11 cellular contexts compared by ENCODE assay signal in the genomic region with DNA sequence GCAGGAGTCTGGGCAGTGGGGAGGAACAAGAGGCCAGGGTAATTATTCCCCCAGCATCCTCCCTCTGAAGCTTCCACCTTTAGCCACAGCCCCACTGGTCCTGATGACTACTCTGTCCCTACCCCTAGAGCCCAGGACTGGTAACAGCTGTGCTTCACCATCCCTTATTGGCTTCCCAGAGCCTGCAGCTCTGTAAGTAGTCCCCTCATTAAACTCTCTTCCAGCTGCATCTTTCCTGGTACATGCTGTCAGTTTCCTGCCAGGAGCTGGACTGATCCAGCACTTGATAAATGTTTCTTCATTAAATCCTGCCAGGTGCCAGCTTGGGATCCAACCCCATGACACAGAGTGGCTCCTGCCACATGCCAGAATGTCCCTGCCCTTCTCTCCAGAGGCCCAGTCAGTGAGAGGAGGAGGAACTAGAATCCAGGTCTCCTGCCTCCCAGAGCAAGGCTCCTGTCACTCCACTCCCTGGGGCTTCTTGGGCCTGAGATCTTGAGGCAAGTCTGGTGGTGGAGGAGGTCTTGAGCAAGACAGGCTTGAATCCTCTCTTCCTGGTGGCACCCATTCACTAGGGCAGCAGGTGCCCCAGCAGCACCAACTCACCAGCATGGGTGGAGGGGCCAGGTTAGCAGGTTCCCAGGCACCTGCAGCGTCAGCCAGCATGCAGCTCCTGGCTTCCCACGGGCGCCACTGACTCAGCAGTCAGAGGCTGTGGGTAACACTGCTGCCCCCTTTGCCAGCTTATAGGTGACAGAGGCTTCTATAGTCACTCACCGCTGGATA. TPM values are rescaled to one million over a fixed set of nuclear protein-coding genes. Genes with fewer than 3 reads are reported as not detected.
A peak's percentile ranks its signal among the peaks of the same experiment; 100 is the strongest.
DNase-seq lines count a peak whose midpoint lies in the region; ATAC-seq and TF ChIP-seq lines count a peak whose summit lies in the region.
"Had no signal": no experiment of that assay in that cellular context is flagged by ENCODE, and none has a peak within 500 bp of the region (broad histone marks: within the 10 kb centered on the region; RNA-seq: fewer than 3 reads in every experiment).

No MANE protein-coding gene starts in this region.

- H3K4me3 ChIP-seq in SK-N-SH (ENCODE audit: low read depth in 2 of 2, low read length in 1 of 2), result no peak overlapping the region
- H3K4me3 ChIP-seq: left ventricle myocardium inferior, smooth muscle cell had no signal

- no peaks in the 10 kb centered on the region for H3K79me2 ChIP-seq in SK-N-SH (ENCODE audit: insufficient read depth)

- POLR2A ChIA-PET in SK-N-SH (lab: Yijun Ruan, JAX), result interaction anchor here (0.9 to 1.8 kb wide), 5 partner anchors 29 to 99 kb away, joined by 3 to 6 read pairs (median 3); a partner anchor contains a TSS

- H3F3A ChIP-seq in SK-N-SH (replicated peaks; ENCODE audit: insufficient read depth), result peaks cover 12% of the 10 kb centered on the region

- no peaks in the 10 kb centered on the region for H3K9me2 ChIP-seq in SK-N-SH

- ATAC-seq in left colon (peak; percentile 14), HG02588 (IDR thresholded peaks at IDR 0.05; ENCODE audit: unreplicated experiment) (no peak)
- ATAC-seq: stimulated activated naive B cell treated with anti-CD40 and anti-IgM and Interleukin-4, amounts not matched to agents 10 μg/mL and 1 μg/mL and 100 μg/mL, for 72 hours had no signal

- H3K9me3 ChIP-seq in SK-N-SH, result no peaks in the 10 kb centered on the region
- H3K9me3 ChIP-seq: left ventricle myocardium inferior had no signal

- no peak overlapping the region for H3K4me2 ChIP-seq in SK-N-SH
- H3K4me2 ChIP-seq: smooth muscle cell had no signal

- H3K9ac ChIP-seq in SK-N-SH, result no peak overlapping the region

- H3K36me3 ChIP-seq in SK-N-SH (replicated peaks in 1 of 2; ENCODE audit: control insufficient read depth in 1 of 2, insufficient read depth in 2 of 2, low read length in 1 of 2), result peaks cover 0 to 4% of the 10 kb centered on the region in 2 experiments

- TF ChIP-seq RAD21 in SK-N-SH (IDR thresholded peaks at IDR 0.05; ENCODE audit: low read length), result 0 out of 2 replicates have a peak, but pooled peaks have one; percentile 15

- CTCF ChIA-PET in SK-N-SH (lab: Yijun Ruan, JAX), result interaction anchor here (0.6 to 15.6 kb wide), 20 partner anchors 8 to 237 kb away, joined by 3 to 399 read pairs (median 12); a partner anchor contains a TSS

- no peaks in the 10 kb centered on the region for H3K27me3 ChIP-seq in SK-N-SH (ENCODE audit: insufficient read depth)

- H2AFZ ChIP-seq in SK-N-SH (ENCODE audit: low read depth), result no peak overlapping the region

- peak overlapping the region in 1 of 2 experiments; percentile 60; a peak in 1 of 4 replicates for H3K27ac ChIP-seq in SK-N-SH (ENCODE audit: low read depth in 2 of 2, low read length in 1 of 2)
- H3K27ac ChIP-seq: left ventricle myocardium inferior had no signal

- TF ChIP-seq CTCF in SK-N-SH (IDR thresholded peaks at IDR 0.05), result no peak

- peaks cover 6 to 23% of the 10 kb centered on the region in 2 experiments; a peak in 2 of 4 replicates for H3K4me1 ChIP-seq in SK-N-SH (ENCODE audit: control insufficient read depth in 1 of 2, insufficient read depth in 2 of 2, low read depth in 1 of 2, low read length in 1 of 2)

- peak in 1 of 2 experiments; percentile 7; a peak in 1 of 4 replicates for TF ChIP-seq EP300 in SK-N-SH (IDR thresholded peaks at IDR 0.05; ENCODE audit: borderline replicate concordance in 1 of 2, low read depth in 1 of 2, low read length in 1 of 2)

- DNase-seq in D341Med (ENCODE audit: low spot score) (peak; percentile 30), SK-N-SH (peak; percentile 45), left colon (no peak), occipital lobe (lab: John Stamatoyannopoulos, UW) (no peak), medulla oblongata (ENCODE audit: extremely low spot score) (no peak)
- DNase-seq: activated naive CD4-positive, alpha-beta T cell treated with anti-CD3 and anti-CD28 coated beads, Interleukin-2, amount 50 U/mL, for 16 hours; left ventricle myocardium inferior; stimulated activated naive B cell treated with anti-CD40 and anti-IgM and Interleukin-4, amounts not matched to agents 10 μg/mL and 1 μg/mL and 100 μg/mL, for 72 hours had no signal

- H4K20me1 ChIP-seq in SK-N-SH (ENCODE audit: insufficient read depth), result no peaks in the 10 kb centered on the region

- intact Hi-C loops in left colon (cut with DNase I, micrococcal nuclease), result loop anchor here in 1 of 2 donors (5.0 to 10.0 kb wide), 3 partner anchors 38 to 148 kb away; no protein-coding TSS in a partner anchor

- WGBS in SK-N-SH (ENCODE audit: low lambda C conversion rate), result 75% methylated on average over 3 of the region's 4 CpGs

TF ChIP-seq in SK-N-SH, 30 proteins besides CTCF, POLR2A, EP300 and RAD21:
- TF ChIP-seq FOSL2 (IDR thresholded peaks at IDR 0.05; ENCODE audit: borderline replicate concordance, low read depth), result no peak
- TF ChIP-seq, protein P1, sequence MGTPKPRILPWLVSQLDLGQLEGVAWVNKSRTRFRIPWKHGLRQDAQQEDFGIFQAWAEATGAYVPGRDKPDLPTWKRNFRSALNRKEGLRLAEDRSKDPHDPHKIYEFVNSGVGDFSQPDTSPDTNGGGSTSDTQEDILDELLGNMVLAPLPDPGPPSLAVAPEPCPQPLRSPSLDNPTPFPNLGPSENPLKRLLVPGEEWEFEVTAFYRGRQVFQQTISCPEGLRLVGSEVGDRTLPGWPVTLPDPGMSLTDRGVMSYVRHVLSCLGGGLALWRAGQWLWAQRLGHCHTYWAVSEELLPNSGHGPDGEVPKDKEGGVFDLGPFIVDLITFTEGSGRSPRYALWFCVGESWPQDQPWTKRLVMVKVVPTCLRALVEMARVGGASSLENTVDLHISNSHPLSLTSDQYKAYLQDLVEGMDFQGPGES (IDR thresholded peaks at IDR 0.05; ENCODE audit: low read depth, low read length), result no peak
- no peak for TF ChIP-seq MXI1 (IDR thresholded peaks at IDR 0.05; ENCODE audit: low read depth, low read length)
- no peak for TF ChIP-seq RCOR1 (IDR thresholded peaks at IDR 0.05; ENCODE audit: low read length)
- TF ChIP-seq CHD2 (IDR thresholded peaks at IDR 0.05; ENCODE audit: low read length, partially characterized antibody), result peak; percentile 48
- no peak; the same call in 1 of the 2 replicates for TF ChIP-seq GATA2 (CRISPR knock-in tag; IDR thresholded peaks at IDR 0.05)
- TF ChIP-seq, protein P2, sequence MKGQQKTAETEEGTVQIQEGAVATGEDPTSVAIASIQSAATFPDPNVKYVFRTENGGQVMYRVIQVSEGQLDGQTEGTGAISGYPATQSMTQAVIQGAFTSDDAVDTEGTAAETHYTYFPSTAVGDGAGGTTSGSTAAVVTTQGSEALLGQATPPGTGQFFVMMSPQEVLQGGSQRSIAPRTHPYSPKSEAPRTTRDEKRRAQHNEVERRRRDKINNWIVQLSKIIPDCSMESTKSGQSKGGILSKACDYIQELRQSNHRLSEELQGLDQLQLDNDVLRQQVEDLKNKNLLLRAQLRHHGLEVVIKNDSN (IDR thresholded peaks at IDR 0.05; ENCODE audit: borderline replicate concordance, low read depth), result no peak

RNA-seq across cellular contexts. Expression of a gene that starts 27.6 kb away (rescaled TPM):
- 0.07 TPM in 1 of 2 replicates, not detected in the other for polyA plus RNA-seq in SK-N-SH (2012; rRNA removed)
- 0.04 TPM in 1 of 2 replicates, not detected in the other for polyA plus RNA-seq in SK-N-SH (2012; cell fraction: cytosol; rRNA removed)
- 0.11 and 0.13 TPM in 2 replicates for polyA plus RNA-seq in SK-N-SH (2012; cell fraction: nucleus; rRNA removed)
- total RNA-seq in left colon (not detected), occipital lobe (2.5 TPM)
- total RNA-seq: left ventricle myocardium inferior, smooth muscle cell had no signal
- polyA plus RNA-seq: IgD-negative memory B cell had no signal

RNA-seq across cellular contexts. Expression of a gene that starts 30.3 kb away (rescaled TPM):
- 38.0 and 39.8 TPM in 2 replicates for polyA plus RNA-seq in SK-N-SH (2012; rRNA removed)
- 6.5 and 13.9 TPM in 2 replicates for polyA plus RNA-seq in SK-N-SH (2012; cell fraction: cytosol; rRNA removed)
- polyA plus RNA-seq in SK-N-SH (2012; cell fraction: nucleus; rRNA removed), result 195 and 267 TPM in 2 replicates
- 100 to 1,000 TPM in 1 of 2 donors, 10 to 100 TPM in 1; 91.1 to 114 TPM for total RNA-seq in left colon
- 26.8 TPM for total RNA-seq in occipital lobe
- polyA plus RNA-seq: IgD-negative memory B cell had no signal

RNA-seq across cellular contexts. Expression of a gene that starts 40.3 kb away (rescaled TPM):
- 24.2 and 29.6 TPM in 2 replicates for polyA plus RNA-seq in SK-N-SH (2012; rRNA removed)
- polyA plus RNA-seq in SK-N-SH (2012; cell fraction: cytosol; rRNA removed), result 22.7 and 27.4 TPM in 2 replicates
- polyA plus RNA-seq in SK-N-SH (2012; cell fraction: nucleus; rRNA removed), result 15.3 and 20.4 TPM in 2 replicates
- total RNA-seq in left colon (10 to 100 TPM; 13.3 to 21.2 TPM), occipital lobe (7.5 TPM)

RNA-seq across cellular contexts. Expression of a gene that starts 40.5 kb away (rescaled TPM):
- polyA plus RNA-seq in SK-N-SH (2012; rRNA removed), result 393 and 438 TPM in 2 replicates
- polyA plus RNA-seq in SK-N-SH (2012; cell fraction: cytosol; rRNA removed), result 655 and 1,170 TPM in 2 replicates
- 91.0 and 95.9 TPM in 2 replicates for polyA plus RNA-seq in SK-N-SH (2012; cell fraction: nucleus; rRNA removed)
- total RNA-seq in left colon (100 to 1,000 TPM; 165 to 192 TPM), occipital lobe (61.3 TPM)

RNA-seq across cellular contexts. Expression of a gene that starts 47.0 kb away (rescaled TPM):
- 5.6 and 6.5 TPM in 2 replicates for polyA plus RNA-seq in SK-N-SH (2012; rRNA removed)
- 4.0 and 4.3 TPM in 2 replicates for polyA plus RNA-seq in SK-N-SH (2012; cell fraction: cytosol; rRNA removed)
- polyA plus RNA-seq in SK-N-SH (2012; cell fraction: nucleus; rRNA removed), result 12.5 and 14.9 TPM in 2 replicates
- total RNA-seq in left colon, result 1 to 10 TPM; 3.8 to 4.4 TPM
- total RNA-seq in occipital lobe, result 5.9 TPM

Comparison
In these comparisons a context has a peak if more than half of its experiments do, and no peak if none do; other contexts are left out.
1. DNase-seq: peak in D341Med (single experiment) and SK-N-SH (single experiment); none in left colon (0 of 2), occipital lobe (single experiment) and medulla oblongata (single experiment).